ENCODE assay signal across 12 cellular contexts in the genomic region with DNA sequence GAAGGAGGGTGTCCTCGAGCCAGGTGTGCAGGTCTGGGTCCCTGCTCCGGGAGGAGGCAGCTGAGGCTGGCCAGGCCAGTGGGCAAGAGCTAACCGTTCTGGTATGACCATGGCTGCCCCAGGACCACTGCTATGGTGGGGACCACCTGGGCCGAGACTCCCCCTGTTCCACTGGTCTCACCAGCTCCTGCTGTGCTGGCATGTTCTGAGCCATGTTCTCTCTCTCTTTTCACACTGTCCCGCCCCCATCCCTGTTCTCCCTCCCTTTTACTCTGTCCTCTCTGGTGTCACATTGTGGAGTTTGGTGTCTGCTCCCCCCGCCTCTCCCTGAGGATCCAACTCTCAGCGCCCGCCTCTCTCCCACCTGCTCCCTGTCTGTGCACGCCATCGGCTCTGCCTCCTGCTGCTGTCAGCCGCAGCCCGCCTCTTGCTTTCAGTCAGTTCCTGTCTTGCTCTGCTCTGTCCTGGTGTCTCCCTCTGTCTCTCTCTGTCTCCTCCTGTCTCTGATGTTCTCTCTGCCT.
DNase-seq lines count a peak whose midpoint lies in the region; ATAC-seq and TF ChIP-seq lines count a peak whose summit lies in the region.
"Had no signal": no experiment of that assay in that cellular context is flagged by ENCODE, and none has a peak within 500 bp of the region (broad histone marks: within the 10 kb centered on the region; RNA-seq: fewer than 3 reads in every experiment).

No MANE protein-coding gene starts in this region.

- TF ChIP-seq EP300 in sigmoid colon (IDR thresholded peaks at IDR 0.05) = no peak

- TF ChIP-seq CTCF in sigmoid colon (IDR thresholded peaks at IDR 0.05) = no peak

- no peaks in the 10 kb centered on the region for H3K9me3 ChIP-seq in sigmoid colon

- no peak for ATAC-seq in GM18505 (IDR thresholded peaks at IDR 0.05; ENCODE audit: unreplicated experiment)
- ATAC-seq: effector memory CD8-positive, alpha-beta T cell had no signal

- peak overlapping the region in 3 of 4 donors; percentile 64 to 70 (median 65) for H3K27ac ChIP-seq in sigmoid colon
- H3K27ac ChIP-seq: RWPE1 had no signal

- TF ChIP-seq POLR2A in sigmoid colon (IDR thresholded peaks at IDR 0.05) (no peak), GM18505 (IDR thresholded peaks at IDR 0.05; ENCODE audit: borderline replicate concordance, extremely low read depth, insufficient read depth, insufficient read length) (no peak)

- no peaks in the 10 kb centered on the region for H3K36me3 ChIP-seq in sigmoid colon

- no peaks in the 10 kb centered on the region for H3K27me3 ChIP-seq in sigmoid colon

- no peak overlapping the region for H3K4me3 ChIP-seq in sigmoid colon

- peaks cover 0 to 52% (median 47%) of the 10 kb centered on the region in 4 donors for H3K4me1 ChIP-seq in sigmoid colon

- WGBS in sigmoid colon, 2 donors = 88 to 89% methylated on average over 12 of the region's 12 CpGs

- peak; percentile 21 for DNase-seq in DMS 273 treated with DMSO at 0.1 percent for 48 hours (lab: John Stamatoyannopoulos, UW)
- peak; percentile 41 for DNase-seq in SHP77 treated with DMSO at 0.1 percent for 48 hours (lab: John Stamatoyannopoulos, UW)
- DNase-seq in iPS-NIHi7 (ENCODE audit: extremely low spot score) = peak; percentile 9
- DNase-seq in sigmoid colon = no peak
- DNase-seq in dermis blood vessel endothelial cell = no peak
- DNase-seq in stimulated activated CD4-positive, alpha-beta T cell treated with anti-CD3 and anti-CD28 coated beads, Interleukin-4, amount 100 ng/mL, for 1 hour = no peak
- no peak for DNase-seq in NCI-H128 (lab: John Stamatoyannopoulos, UW; ENCODE audit: unreplicated experiment)
- DNase-seq: effector memory CD8-positive, alpha-beta T cell; Karpas-422; mammary epithelial cell had no signal

- intact Hi-C loops in sigmoid colon (cut with DNase I) = no loop called here

Comparison
In these comparisons a context has a peak if more than half of its experiments do, and no peak if none do; other contexts are left out.
1. DNase-seq: peak in DMS 273 treated with DMSO at 0.1 percent for 48 hours (single experiment), SHP77 treated with DMSO at 0.1 percent for 48 hours (single experiment) and iPS-NIHi7 (single experiment); none in sigmoid colon (single experiment), dermis blood vessel endothelial cell (single experiment), stimulated activated CD4-positive, alpha-beta T cell treated with anti-CD3 and anti-CD28 coated beads, Interleukin-4, amount 100 ng/mL, for 1 hour (single experiment) and NCI-H128 (single experiment).